In the genomic region with DNA sequence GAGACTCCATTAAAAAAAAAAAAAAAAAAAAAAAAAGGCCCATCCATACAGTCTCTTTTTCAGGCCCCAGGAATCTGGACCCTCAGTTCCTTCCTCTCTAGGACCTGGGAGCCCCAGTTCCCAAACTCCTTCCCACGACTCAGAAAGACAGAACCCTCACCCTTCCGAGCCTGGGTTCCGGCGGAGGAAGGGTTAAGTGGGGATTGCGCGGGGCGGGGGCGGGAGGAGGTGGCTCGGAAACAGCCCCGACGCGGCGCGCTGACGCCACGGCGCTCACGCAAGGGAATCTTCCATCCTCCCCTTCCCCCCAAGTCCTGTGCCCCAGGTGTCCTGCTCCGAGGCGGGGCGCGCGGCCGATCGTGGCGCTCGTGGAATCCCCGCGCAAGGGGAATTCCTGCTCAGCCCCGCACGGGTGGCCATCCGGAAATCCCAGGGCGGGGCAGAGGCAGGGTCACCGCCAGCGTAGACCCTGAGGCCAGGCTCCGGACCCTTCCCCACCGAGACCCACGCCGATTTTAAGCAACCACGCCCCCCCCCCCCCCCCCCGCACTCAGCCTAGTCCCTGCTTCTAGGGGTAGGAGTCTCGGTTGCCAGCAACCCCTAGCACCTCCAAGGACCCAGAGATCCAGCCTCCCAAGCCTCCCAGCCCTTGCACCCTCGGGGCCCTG, we compare ENCODE assay signal across 1 cellular context.
A peak's percentile ranks its signal among the peaks of the same experiment; 100 is the strongest.
TF ChIP-seq lines count a peak whose summit lies in the region.

No MANE protein-coding gene starts in this region.

TF ChIP-seq in K562, 482 proteins besides CTCF, POLR2A, EP300 and RAD21 (continued from another document and continues in another):
- TF ChIP-seq JUN (IDR thresholded peaks at IDR 0.05; ENCODE audit: borderline replicate concordance, low read depth, low read length), result 0 out of 2 replicates have a peak, but pooled peaks have one; percentile 19
- no peak for TF ChIP-seq JUN (CRISPR knock-in tag; IDR thresholded peaks at IDR 0.05; ENCODE audit: borderline replicate concordance)
- TF ChIP-seq ZSCAN32 (CRISPR knock-in tag; IDR thresholded peaks at IDR 0.05), result no peak
- no peak for TF ChIP-seq ZNF324 (CRISPR knock-in tag; IDR thresholded peaks at IDR 0.05)
- TF ChIP-seq, protein P1, sequence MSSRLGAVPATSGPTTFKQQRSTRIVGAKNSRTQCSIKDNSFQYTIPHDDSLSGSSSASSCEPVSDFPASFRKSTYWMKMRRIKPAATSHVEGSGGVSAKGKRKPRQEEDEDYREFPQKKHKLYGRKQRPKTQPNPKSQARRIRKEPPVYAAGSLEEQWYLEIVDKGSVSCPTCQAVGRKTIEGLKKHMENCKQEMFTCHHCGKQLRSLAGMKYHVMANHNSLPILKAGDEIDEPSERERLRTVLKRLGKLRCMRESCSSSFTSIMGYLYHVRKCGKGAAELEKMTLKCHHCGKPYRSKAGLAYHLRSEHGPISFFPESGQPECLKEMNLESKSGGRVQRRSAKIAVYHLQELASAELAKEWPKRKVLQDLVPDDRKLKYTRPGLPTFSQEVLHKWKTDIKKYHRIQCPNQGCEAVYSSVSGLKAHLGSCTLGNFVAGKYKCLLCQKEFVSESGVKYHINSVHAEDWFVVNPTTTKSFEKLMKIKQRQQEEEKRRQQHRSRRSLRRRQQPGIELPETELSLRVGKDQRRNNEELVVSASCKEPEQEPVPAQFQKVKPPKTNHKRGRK (tag; IDR thresholded peaks at IDR 0.05), result no peak
- TF ChIP-seq CBX5 (IDR thresholded peaks at IDR 0.05; ENCODE audit: borderline replicate concordance, low read depth), result no peak
- TF ChIP-seq, protein P2, sequence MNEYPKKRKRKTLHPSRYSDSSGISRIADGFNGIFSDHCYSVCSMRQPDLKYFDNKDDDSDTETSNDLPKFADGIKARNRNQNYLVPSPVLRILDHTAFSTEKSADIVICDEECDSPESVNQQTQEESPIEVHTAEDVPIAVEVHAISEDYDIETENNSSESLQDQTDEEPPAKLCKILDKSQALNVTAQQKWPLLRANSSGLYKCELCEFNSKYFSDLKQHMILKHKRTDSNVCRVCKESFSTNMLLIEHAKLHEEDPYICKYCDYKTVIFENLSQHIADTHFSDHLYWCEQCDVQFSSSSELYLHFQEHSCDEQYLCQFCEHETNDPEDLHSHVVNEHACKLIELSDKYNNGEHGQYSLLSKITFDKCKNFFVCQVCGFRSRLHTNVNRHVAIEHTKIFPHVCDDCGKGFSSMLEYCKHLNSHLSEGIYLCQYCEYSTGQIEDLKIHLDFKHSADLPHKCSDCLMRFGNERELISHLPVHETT (CRISPR knock-in tag; conservative IDR thresholded peaks at IDR 0.05 in 1 of 2, IDR thresholded peaks at IDR 0.05 in 1 of 2), result no peak
- TF ChIP-seq MTA2 (IDR thresholded peaks at IDR 0.05; ENCODE audit: low read depth), result no peak
- peak; percentile 78 for TF ChIP-seq PCBP1 (IDR thresholded peaks at IDR 0.05; ENCODE audit: low read depth, low read length, poor library complexity, severe bottlenecking)
- peak; percentile 96 for TF ChIP-seq SAFB (IDR thresholded peaks at IDR 0.05; ENCODE audit: borderline replicate concordance, low read depth, low read length)
- TF ChIP-seq MTA1 (IDR thresholded peaks at IDR 0.05; ENCODE audit: borderline replicate concordance), result peak; percentile 61
- no peak for TF ChIP-seq CEBPG (CRISPR knock-in tag; IDR thresholded peaks at IDR 0.05)
- TF ChIP-seq CEBPG (tag; conservative IDR thresholded peaks at IDR 0.05 in 1 of 2, IDR thresholded peaks at IDR 0.05 in 1 of 2), result 0 out of 4 replicates have a peak, but pooled peaks of 1 of the 2 experiments have one; percentile 10
- TF ChIP-seq, protein P3, sequence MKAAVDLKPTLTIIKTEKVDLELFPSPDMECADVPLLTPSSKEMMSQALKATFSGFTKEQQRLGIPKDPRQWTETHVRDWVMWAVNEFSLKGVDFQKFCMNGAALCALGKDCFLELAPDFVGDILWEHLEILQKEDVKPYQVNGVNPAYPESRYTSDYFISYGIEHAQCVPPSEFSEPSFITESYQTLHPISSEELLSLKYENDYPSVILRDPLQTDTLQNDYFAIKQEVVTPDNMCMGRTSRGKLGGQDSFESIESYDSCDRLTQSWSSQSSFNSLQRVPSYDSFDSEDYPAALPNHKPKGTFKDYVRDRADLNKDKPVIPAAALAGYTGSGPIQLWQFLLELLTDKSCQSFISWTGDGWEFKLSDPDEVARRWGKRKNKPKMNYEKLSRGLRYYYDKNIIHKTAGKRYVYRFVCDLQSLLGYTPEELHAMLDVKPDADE (conservative IDR thresholded peaks at IDR 0.05; ENCODE audit: control insufficient read depth, low read depth, low read length), result peak; percentile 66; the same call in 1 of the 2 replicates
- TF ChIP-seq ZBED1 (IDR thresholded peaks at IDR 0.05), result 0 out of 2 replicates have a peak, but pooled peaks have one; percentile 26
- TF ChIP-seq CBFA2T3 (IDR thresholded peaks at IDR 0.05), result 0 out of 2 replicates have a peak, but pooled peaks have one; percentile 11
- peak; percentile 72 for TF ChIP-seq CTBP1 (IDR thresholded peaks at IDR 0.05; ENCODE audit: borderline replicate concordance)
- peak; percentile 35; the same call in 1 of the 2 replicates for TF ChIP-seq FOXM1 (IDR thresholded peaks at IDR 0.05; ENCODE audit: low read depth)
- no peak for TF ChIP-seq FOXM1 (CRISPR knock-in tag; IDR thresholded peaks at IDR 0.05; ENCODE audit: low read depth)
- TF ChIP-seq, protein P4, sequence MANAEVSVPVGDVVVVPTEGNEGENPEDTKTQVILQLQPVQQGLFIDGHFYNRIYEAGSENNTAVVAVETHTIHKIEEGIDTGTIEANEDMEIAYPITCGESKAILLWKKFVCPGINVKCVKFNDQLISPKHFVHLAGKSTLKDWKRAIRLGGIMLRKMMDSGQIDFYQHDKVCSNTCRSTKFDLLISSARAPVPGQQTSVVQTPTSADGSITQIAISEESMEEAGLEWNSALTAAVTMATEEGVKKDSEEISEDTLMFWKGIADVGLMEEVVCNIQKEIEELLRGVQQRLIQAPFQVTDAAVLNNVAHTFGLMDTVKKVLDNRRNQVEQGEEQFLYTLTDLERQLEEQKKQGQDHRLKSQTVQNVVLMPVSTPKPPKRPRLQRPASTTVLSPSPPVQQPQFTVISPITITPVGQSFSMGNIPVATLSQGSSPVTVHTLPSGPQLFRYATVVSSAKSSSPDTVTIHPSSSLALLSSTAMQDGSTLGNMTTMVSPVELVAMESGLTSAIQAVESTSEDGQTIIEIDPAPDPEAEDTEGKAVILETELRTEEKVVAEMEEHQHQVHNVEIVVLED (CRISPR knock-in tag; IDR thresholded peaks at IDR 0.05), result peak; percentile 96
- peak; percentile 50 for TF ChIP-seq SAP30 (IDR thresholded peaks at IDR 0.05; ENCODE audit: borderline replicate concordance, insufficient read depth, low read depth, low read length, poor library complexity, severe bottlenecking)
- TF ChIP-seq SMARCB1 (IDR thresholded peaks at IDR 0.05; ENCODE audit: insufficient read length, low read depth), result no peak
- TF ChIP-seq STAT5B (CRISPR knock-in tag; IDR thresholded peaks at IDR 0.05), result no peak
- TF ChIP-seq, protein P5, sequence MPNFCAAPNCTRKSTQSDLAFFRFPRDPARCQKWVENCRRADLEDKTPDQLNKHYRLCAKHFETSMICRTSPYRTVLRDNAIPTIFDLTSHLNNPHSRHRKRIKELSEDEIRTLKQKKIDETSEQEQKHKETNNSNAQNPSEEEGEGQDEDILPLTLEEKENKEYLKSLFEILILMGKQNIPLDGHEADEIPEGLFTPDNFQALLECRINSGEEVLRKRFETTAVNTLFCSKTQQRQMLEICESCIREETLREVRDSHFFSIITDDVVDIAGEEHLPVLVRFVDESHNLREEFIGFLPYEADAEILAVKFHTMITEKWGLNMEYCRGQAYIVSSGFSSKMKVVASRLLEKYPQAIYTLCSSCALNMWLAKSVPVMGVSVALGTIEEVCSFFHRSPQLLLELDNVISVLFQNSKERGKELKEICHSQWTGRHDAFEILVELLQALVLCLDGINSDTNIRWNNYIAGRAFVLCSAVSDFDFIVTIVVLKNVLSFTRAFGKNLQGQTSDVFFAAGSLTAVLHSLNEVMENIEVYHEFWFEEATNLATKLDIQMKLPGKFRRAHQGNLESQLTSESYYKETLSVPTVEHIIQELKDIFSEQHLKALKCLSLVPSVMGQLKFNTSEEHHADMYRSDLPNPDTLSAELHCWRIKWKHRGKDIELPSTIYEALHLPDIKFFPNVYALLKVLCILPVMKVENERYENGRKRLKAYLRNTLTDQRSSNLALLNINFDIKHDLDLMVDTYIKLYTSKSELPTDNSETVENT (CRISPR knock-in tag; IDR thresholded peaks at IDR 0.05), result 0 out of 2 replicates have a peak, but pooled peaks have one; percentile 33
- no peak for TF ChIP-seq MXI1 (IDR thresholded peaks at IDR 0.05; ENCODE audit: low read depth, low read length)
- TF ChIP-seq SIN3A (IDR thresholded peaks at IDR 0.05; ENCODE audit: borderline replicate concordance in 2 of 2, control insufficient read depth in 1 of 2, low read depth in 2 of 2, low read length in 2 of 2), result peak; percentile 19 to 42; a peak in 1 of 4 replicates
- TF ChIP-seq NFATC3 (IDR thresholded peaks at IDR 0.05), result 0 out of 2 replicates have a peak, but pooled peaks have one; percentile 26
- TF ChIP-seq ZNF175 (CRISPR knock-in tag; IDR thresholded peaks at IDR 0.05; ENCODE audit: low read depth), result 0 out of 2 replicates have a peak, but pooled peaks have one; percentile 25
- no peak for TF ChIP-seq ZNF583 (CRISPR knock-in tag; IDR thresholded peaks at IDR 0.05)
- TF ChIP-seq HDAC8 (tag; IDR thresholded peaks at IDR 0.05), result no peak
- TF ChIP-seq, protein P6, sequence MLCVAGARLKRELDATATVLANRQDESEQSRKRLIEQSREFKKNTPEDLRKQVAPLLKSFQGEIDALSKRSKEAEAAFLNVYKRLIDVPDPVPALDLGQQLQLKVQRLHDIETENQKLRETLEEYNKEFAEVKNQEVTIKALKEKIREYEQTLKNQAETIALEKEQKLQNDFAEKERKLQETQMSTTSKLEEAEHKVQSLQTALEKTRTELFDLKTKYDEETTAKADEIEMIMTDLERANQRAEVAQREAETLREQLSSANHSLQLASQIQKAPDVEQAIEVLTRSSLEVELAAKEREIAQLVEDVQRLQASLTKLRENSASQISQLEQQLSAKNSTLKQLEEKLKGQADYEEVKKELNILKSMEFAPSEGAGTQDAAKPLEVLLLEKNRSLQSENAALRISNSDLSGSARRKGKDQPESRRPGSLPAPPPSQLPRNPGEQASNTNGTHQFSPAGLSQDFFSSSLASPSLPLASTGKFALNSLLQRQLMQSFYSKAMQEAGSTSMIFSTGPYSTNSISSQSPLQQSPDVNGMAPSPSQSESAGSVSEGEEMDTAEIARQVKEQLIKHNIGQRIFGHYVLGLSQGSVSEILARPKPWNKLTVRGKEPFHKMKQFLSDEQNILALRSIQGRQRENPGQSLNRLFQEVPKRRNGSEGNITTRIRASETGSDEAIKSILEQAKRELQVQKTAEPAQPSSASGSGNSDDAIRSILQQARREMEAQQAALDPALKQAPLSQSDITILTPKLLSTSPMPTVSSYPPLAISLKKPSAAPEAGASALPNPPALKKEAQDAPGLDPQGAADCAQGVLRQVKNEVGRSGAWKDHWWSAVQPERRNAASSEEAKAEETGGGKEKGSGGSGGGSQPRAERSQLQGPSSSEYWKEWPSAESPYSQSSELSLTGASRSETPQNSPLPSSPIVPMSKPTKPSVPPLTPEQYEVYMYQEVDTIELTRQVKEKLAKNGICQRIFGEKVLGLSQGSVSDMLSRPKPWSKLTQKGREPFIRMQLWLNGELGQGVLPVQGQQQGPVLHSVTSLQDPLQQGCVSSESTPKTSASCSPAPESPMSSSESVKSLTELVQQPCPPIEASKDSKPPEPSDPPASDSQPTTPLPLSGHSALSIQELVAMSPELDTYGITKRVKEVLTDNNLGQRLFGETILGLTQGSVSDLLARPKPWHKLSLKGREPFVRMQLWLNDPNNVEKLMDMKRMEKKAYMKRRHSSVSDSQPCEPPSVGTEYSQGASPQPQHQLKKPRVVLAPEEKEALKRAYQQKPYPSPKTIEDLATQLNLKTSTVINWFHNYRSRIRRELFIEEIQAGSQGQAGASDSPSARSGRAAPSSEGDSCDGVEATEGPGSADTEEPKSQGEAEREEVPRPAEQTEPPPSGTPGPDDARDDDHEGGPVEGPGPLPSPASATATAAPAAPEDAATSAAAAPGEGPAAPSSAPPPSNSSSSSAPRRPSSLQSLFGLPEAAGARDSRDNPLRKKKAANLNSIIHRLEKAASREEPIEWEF (CRISPR knock-in tag; IDR thresholded peaks at IDR 0.05), result no peak
- TF ChIP-seq NRF1 (conservative IDR thresholded peaks at IDR 0.05 in 1 of 2, IDR thresholded peaks at IDR 0.05 in 1 of 2), result peak; percentile 72 to 77
- peak; percentile 81 for TF ChIP-seq CREB1 (IDR thresholded peaks at IDR 0.05)
- peak; percentile 69 for TF ChIP-seq CREB1 (CRISPR knock-in tag; IDR thresholded peaks at IDR 0.05)
- TF ChIP-seq POLR2AphosphoS5 (IDR thresholded peaks at IDR 0.05; ENCODE audit: control insufficient read depth, insufficient read depth, low read depth, low read length), result 0 out of 2 replicates have a peak, but pooled peaks have one; percentile 17
- TF ChIP-seq, protein P7, sequence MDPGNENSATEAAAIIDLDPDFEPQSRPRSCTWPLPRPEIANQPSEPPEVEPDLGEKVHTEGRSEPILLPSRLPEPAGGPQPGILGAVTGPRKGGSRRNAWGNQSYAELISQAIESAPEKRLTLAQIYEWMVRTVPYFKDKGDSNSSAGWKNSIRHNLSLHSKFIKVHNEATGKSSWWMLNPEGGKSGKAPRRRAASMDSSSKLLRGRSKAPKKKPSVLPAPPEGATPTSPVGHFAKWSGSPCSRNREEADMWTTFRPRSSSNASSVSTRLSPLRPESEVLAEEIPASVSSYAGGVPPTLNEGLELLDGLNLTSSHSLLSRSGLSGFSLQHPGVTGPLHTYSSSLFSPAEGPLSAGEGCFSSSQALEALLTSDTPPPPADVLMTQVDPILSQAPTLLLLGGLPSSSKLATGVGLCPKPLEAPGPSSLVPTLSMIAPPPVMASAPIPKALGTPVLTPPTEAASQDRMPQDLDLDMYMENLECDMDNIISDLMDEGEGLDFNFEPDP (CRISPR knock-in tag; IDR thresholded peaks at IDR 0.05), result no peak
- TF ChIP-seq DIDO1 (tag; IDR thresholded peaks at IDR 0.05; ENCODE audit: low read depth), result 0 out of 2 replicates have a peak, but pooled peaks have one; percentile 23
- peak; percentile 48 for TF ChIP-seq CCNT2 (IDR thresholded peaks at IDR 0.05; ENCODE audit: borderline replicate concordance, extremely low read depth, insufficient read length, low read depth, low read length)
- peak; percentile 19; the same call in 1 of the 2 replicates for TF ChIP-seq HCFC1 (IDR thresholded peaks at IDR 0.05; ENCODE audit: low read depth, low read length)
- TF ChIP-seq, protein P8, sequence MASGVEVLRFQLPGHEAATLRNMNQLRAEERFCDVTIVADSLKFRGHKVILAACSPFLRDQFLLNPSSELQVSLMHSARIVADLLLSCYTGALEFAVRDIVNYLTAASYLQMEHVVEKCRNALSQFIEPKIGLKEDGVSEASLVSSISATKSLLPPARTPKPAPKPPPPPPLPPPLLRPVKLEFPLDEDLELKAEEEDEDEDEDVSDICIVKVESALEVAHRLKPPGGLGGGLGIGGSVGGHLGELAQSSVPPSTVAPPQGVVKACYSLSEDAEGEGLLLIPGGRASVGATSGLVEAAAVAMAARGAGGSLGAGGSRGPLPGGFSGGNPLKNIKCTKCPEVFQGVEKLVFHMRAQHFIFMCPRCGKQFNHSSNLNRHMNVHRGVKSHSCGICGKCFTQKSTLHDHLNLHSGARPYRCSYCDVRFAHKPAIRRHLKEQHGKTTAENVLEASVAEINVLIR (CRISPR knock-in tag; IDR thresholded peaks at IDR 0.05), result peak; percentile 58; the same call in 1 of the 2 replicates
- 0 out of 4 replicates have a peak, but pooled peaks have one; percentile 12 to 54 for TF ChIP-seq TEAD1 (CRISPR knock-in tag; IDR thresholded peaks at IDR 0.05)
- peak; percentile 20; the same call in 1 of the 2 replicates for TF ChIP-seq PHF8 (IDR thresholded peaks at IDR 0.05; ENCODE audit: borderline replicate concordance, low read length)
- peak; percentile 91 for TF ChIP-seq CREM (IDR thresholded peaks at IDR 0.05; ENCODE audit: low read depth)
- TF ChIP-seq MTA3 (IDR thresholded peaks at IDR 0.05; ENCODE audit: borderline replicate concordance), result peak; percentile 35; the same call in 1 of the 2 replicates
- TF ChIP-seq BHLHE40 (IDR thresholded peaks at IDR 0.05; ENCODE audit: low read length), result peak; percentile 43; the same call in 1 of the 2 replicates
